Comparison of ENCODE assay signal across 1 cellular context in the genomic region with DNA sequence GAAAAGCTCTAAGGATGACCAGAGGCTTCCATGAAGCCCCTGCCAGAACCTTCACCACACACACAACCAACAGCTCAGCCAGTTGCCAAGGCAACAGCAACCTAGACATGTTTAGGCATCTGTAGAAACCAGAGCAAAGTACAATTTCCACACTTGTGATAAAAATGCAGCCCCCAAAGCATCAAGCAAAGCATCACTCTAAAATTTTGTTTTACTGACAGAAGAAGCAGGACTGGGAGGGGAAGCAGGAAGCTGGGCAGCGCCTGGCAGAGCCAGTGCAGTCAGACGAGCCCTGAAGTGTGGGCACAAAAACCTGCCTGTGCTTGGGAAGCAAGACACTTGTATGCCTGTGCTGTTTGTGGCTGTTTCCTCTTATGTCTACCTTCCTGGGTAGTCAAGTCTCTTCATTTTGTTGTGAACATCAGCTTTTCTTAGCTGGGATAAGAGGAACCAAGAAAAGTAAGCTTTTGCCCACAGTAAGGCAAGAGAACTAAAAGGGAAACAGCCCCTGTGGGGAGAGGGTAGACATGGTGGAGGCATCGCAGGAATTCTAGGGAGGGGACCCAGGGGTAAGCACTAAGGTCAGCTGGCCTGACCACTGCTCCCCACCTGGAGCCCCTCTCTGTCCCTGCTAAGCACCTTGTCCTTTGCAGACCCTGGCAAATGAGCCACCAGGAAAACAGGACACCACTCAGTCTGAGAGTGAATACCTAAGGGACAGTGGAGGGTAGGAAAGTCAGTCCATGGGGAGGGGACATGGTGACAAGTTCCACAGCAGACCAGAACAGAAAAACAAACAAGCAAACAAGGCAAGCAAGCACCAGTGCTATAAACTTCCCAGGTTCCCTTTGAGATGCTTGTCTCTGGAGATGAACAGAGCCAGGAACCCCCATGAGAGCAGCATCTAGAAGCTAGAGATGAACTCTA.
TF ChIP-seq lines count a peak whose summit lies in the region.

No MANE protein-coding gene starts in this region.

TF ChIP-seq in IMR-90, 13 proteins besides CTCF, POLR2A, EP300 and RAD21:
- TF ChIP-seq CHD1 (IDR thresholded peaks at IDR 0.05; ENCODE audit: low read depth, low read length), result no peak
